Comparison of ENCODE assay signal across 16 cellular contexts in the genomic region with DNA sequence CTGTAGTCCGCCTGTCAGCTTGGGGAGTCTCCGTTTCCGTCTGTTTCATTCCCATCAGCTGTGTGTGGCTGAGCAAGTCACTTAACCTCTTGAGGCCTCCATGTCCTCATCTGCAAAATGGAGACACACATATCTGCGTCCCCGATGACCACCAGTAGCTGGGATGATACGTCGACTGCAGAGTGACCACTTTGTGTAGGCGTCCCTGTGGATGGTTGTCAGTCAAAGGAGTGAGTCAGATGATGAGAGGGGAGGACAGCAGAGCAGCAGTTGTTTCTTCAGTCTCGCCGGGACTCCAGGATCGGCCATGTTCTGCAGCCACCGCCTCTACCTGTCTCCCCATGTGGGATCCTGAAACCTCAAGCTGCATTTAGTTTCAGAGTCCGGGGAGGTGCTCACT. TPM values are rescaled to one million over a fixed set of nuclear protein-coding genes. Genes with fewer than 3 reads are reported as not detected.
DNase-seq lines count a peak whose midpoint lies in the region; ATAC-seq, FAIRE-seq and TF ChIP-seq lines count a peak whose summit lies in the region.
"Had no signal": no experiment of that assay in that cellular context is flagged by ENCODE, and none has a peak within 500 bp of the region (broad histone marks: within the 10 kb centered on the region; RNA-seq: fewer than 3 reads in every experiment).

No MANE protein-coding gene starts in this region.

- no CpG with 5 or more reads among the region's 13 CpGs for WGBS in mesendoderm (ENCODE audit: extremely low coverage, insufficient coverage, low lambda C conversion rate)
- 79 to 80% (median 80%) methylated on average over 13 of the region's 13 CpGs for WGBS in psoas muscle, 3 donors

- no peak overlapping the region for H4K8ac ChIP-seq in mesendoderm (ENCODE audit: low read depth, low read length)

- H2BK5ac ChIP-seq in mesendoderm (ENCODE audit: low read length) = no peak overlapping the region

- H3K79me1 ChIP-seq in mesendoderm (ENCODE audit: low read length) = no peaks in the 10 kb centered on the region

- H3K9me3 ChIP-seq in kidney (ENCODE audit: control insufficient read depth in 1 of 2, low read length in 2 of 2) = no peaks in the 10 kb centered on the region
- H3K9me3 ChIP-seq in psoas muscle = no peaks in the 10 kb centered on the region

- no peak overlapping the region for H3K56ac ChIP-seq in mesendoderm (ENCODE audit: low read length)

- H3K79me2 ChIP-seq in mesendoderm (ENCODE audit: control insufficient read depth, insufficient read depth, low read length) = no peaks in the 10 kb centered on the region

- no peak overlapping the region for H2BK120ac ChIP-seq in mesendoderm (ENCODE audit: low read depth, low read length)

- no peak overlapping the region for H3K4me2 ChIP-seq in mesendoderm (ENCODE audit: low read length)

- no peak overlapping the region for H3K23ac ChIP-seq in mesendoderm (ENCODE audit: low read length)

- H4K5ac ChIP-seq in mesendoderm (ENCODE audit: low read length) = no peak overlapping the region

- no peak for FAIRE-seq in kidney (lab: Jason Lieb, UNC)
- FAIRE-seq: A204.1, GM12878, GM18507 had no signal

- H3K4ac ChIP-seq in mesendoderm (ENCODE audit: low read depth, low read length) = no peak overlapping the region

- H3K36me3 ChIP-seq in kidney (ENCODE audit: control insufficient read depth in 1 of 2, insufficient read depth in 2 of 2, low read length in 2 of 2) (peaks cover 0 to 2% of the 10 kb centered on the region in 2 donors), mesendoderm (ENCODE audit: control insufficient read depth, insufficient read depth, low read length) (no peaks in the 10 kb centered on the region), psoas muscle (ENCODE audit: insufficient read depth in 1 of 2, low read depth in 1 of 2) (no peaks in the 10 kb centered on the region)

- no peak for DNase-seq in caudate nucleus (lab: John Stamatoyannopoulos, UW)
- peak; percentile 29 for DNase-seq in kidney
- no peak for DNase-seq in substantia nigra (lab: John Stamatoyannopoulos, UW)
- no peak for DNase-seq in mesendoderm
- DNase-seq in psoas muscle = no peak
- DNase-seq in left ventricle myocardium superior = no peak
- DNase-seq: CD4-positive, alpha-beta T cell; DMS79; HCEC 1CT; HFFc6 had no signal

- no peak for ATAC-seq in psoas muscle
- no peak for ATAC-seq in HG03432 (IDR thresholded peaks at IDR 0.05; ENCODE audit: unreplicated experiment)
- ATAC-seq in left ventricle myocardium superior = no peak
- ATAC-seq: GM12878 had no signal

- H3K27me3 ChIP-seq in mesendoderm (ENCODE audit: insufficient read depth, low read length, poor library complexity) = no peaks in the 10 kb centered on the region
- H3K27me3 ChIP-seq in psoas muscle (ENCODE audit: insufficient read depth in 3 of 3, low read length in 2 of 3) = no peaks in the 10 kb centered on the region

- H3K27ac ChIP-seq in angular gyrus (ENCODE audit: low read depth, low read length) (peak overlapping the region; percentile 68), caudate nucleus (ENCODE audit: low read depth, low read length) (peak overlapping the region; percentile 31), kidney (ENCODE audit: low read depth in 2 of 2, low read length in 2 of 2) (no peak overlapping the region), substantia nigra (ENCODE audit: low read depth, low read length, poor library complexity, severe bottlenecking) (peak overlapping the region; percentile 97), mesendoderm (ENCODE audit: low read depth, low read length) (no peak overlapping the region), psoas muscle (no peak overlapping the region)
- H3K27ac ChIP-seq: HL-60 had no signal

- H3K4me1 ChIP-seq in kidney (ENCODE audit: control insufficient read depth in 1 of 2, insufficient read depth in 1 of 2, low read depth in 1 of 2, low read length in 2 of 2) (peaks cover 18 to 20% of the 10 kb centered on the region in 2 donors), mesendoderm (ENCODE audit: control insufficient read depth, low read depth, low read length) (peaks cover 25% of the 10 kb centered on the region), psoas muscle (no peaks in the 10 kb centered on the region)

- H2AK5ac ChIP-seq in mesendoderm (ENCODE audit: low read length) = no peak overlapping the region

- H3K4me3 ChIP-seq in kidney (ENCODE audit: low read length in 2 of 2) = no peak overlapping the region
- no peak overlapping the region for H3K4me3 ChIP-seq in mesendoderm (ENCODE audit: low read length)
- H3K4me3 ChIP-seq in psoas muscle = no peak overlapping the region
- H3K4me3 ChIP-seq: GM12878 had no signal

- H2BK15ac ChIP-seq in mesendoderm (replicated peaks; ENCODE audit: low read depth) = no peak overlapping the region

- intact Hi-C loops in kidney (cut with DNase I) (no loop called here), psoas muscle (cut with DNase I) (no loop called here), left ventricle myocardium superior (cut with micrococcal nuclease) (no loop called here)

- no peak for TF ChIP-seq CTCF in kidney (IDR thresholded peaks at IDR 0.05; ENCODE audit: borderline replicate concordance, extremely low read depth, insufficient read depth)
- no peak for TF ChIP-seq CTCF in psoas muscle (IDR thresholded peaks at IDR 0.05)

- H3K9ac ChIP-seq in kidney (ENCODE audit: low read length in 2 of 2) (no peak overlapping the region), mesendoderm (ENCODE audit: low read length) (no peak overlapping the region)

- H3K18ac ChIP-seq in mesendoderm (ENCODE audit: low read length) = no peak overlapping the region

RNA-seq across cellular contexts. Expression of gene MGAT3, which starts 19.9 kb away (rescaled TPM):
- 5.4 TPM for total RNA-seq in kidney
- 2.7 TPM for polyA plus RNA-seq in kidney (ENCODE audit: insufficient read depth, low read depth, low replicate concordance)
- polyA plus RNA-seq in mesendoderm (2013, experiment 1 of 2) = 2.4 TPM
- polyA plus RNA-seq in mesendoderm (2013, experiment 2 of 2) = 2.4 TPM
- 1 to 10 TPM; 1.4 to 2.2 (median 1.8) TPM for total RNA-seq in psoas muscle
- under 1 TPM; 0.53 to 0.65 (median 0.56) TPM for polyA plus RNA-seq in psoas muscle
- 6.3 TPM for total RNA-seq in left ventricle myocardium superior
- total RNA-seq: HFFc6 had no signal

RNA-seq across cellular contexts. Expression of gene MIEF1, which starts 25.4 kb away (rescaled TPM):
- 27.9 TPM for total RNA-seq in kidney
- 13.0 TPM for polyA plus RNA-seq in kidney (ENCODE audit: insufficient read depth, low read depth, low replicate concordance)
- polyA plus RNA-seq in mesendoderm (2013, experiment 1 of 2) = 28.6 TPM
- polyA plus RNA-seq in mesendoderm (2013, experiment 2 of 2) = 28.4 TPM
- total RNA-seq in psoas muscle = 10 to 100 TPM in 2 of 4 donors, 1 to 10 TPM in 2; 8.6 to 18.7 (median 13.3) TPM
- polyA plus RNA-seq in psoas muscle = 10 to 100 TPM in 2 of 3 donors, 1 to 10 TPM in 1; 7.4 to 20.9 (median 14.0) TPM
- 16.1 TPM for total RNA-seq in left ventricle myocardium superior

RNA-seq across cellular contexts. Expression of gene ATF4, which starts 43.7 kb away (rescaled TPM):
- 261 TPM for total RNA-seq in kidney
- 293 TPM for polyA plus RNA-seq in kidney (ENCODE audit: insufficient read depth, low read depth, low replicate concordance)
- 631 TPM for polyA plus RNA-seq in mesendoderm (2013, experiment 1 of 2)
- polyA plus RNA-seq in mesendoderm (2013, experiment 2 of 2) = 629 TPM
- 100 to 1,000 TPM; 246 to 839 (median 408) TPM for total RNA-seq in psoas muscle
- 1,000 to 10,000 TPM; 1,006 to 1,369 (median 1,295) TPM for polyA plus RNA-seq in psoas muscle
- total RNA-seq in left ventricle myocardium superior = 214 TPM

RNA-seq across cellular contexts. Expression of gene RPS19BP1, which starts 55.9 kb away (rescaled TPM):
- 51.8 TPM for total RNA-seq in kidney
- 180 TPM for polyA plus RNA-seq in kidney (ENCODE audit: insufficient read depth, low read depth, low replicate concordance)
- 84.4 TPM for polyA plus RNA-seq in mesendoderm (2013, experiment 1 of 2)
- polyA plus RNA-seq in mesendoderm (2013, experiment 2 of 2) = 84.3 TPM
- 10 to 100 TPM; 34.0 to 52.6 (median 42.6) TPM for total RNA-seq in psoas muscle
- polyA plus RNA-seq in psoas muscle = 100 to 1,000 TPM; 143 to 313 (median 186) TPM
- total RNA-seq in left ventricle myocardium superior = 58.1 TPM

Comparison
In these comparisons a context has a peak if more than half of its experiments do, and no peak if none do; other contexts are left out.
1. H3K27ac ChIP-seq: peak in angular gyrus (single experiment), caudate nucleus (single experiment) and substantia nigra (single experiment); none in kidney (0 of 2), mesendoderm (single experiment) and psoas muscle (single experiment).